16 cellular contexts compared by ENCODE assay signal in the genomic region with DNA sequence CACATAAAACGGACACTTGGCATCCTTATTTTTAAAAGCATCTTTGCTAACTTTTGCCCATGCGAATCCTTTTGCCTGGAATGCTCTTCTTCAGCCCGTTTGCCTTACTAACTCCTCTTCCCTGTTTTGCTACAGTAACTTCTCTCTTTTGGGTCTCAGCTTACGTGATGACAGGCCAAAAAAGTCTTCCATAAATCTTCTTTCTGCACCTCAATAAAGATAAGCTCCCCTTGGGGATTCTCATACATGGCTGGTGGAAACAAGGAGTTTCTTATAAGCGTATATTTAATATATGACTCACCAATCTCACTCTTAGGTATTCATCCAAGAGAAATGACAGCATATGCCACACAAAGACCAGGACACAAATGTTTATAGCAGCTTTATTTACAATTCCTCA.
A peak's percentile ranks its signal among the peaks of the same experiment; 100 is the strongest.
DNase-seq lines count a peak whose midpoint lies in the region; ATAC-seq and TF ChIP-seq lines count a peak whose summit lies in the region.
"Had no signal": no experiment of that assay in that cellular context is flagged by ENCODE, and none has a peak within 500 bp of the region (broad histone marks: within the 10 kb centered on the region; RNA-seq: fewer than 3 reads in every experiment).

No MANE protein-coding gene starts in this region.

- CTCF ChIA-PET in HEK293T (lab: Yijun Ruan, JAX) (interaction anchor here (0.6 kb wide), 1 partner anchor 17 kb away, joined by 4 read pairs; no protein-coding TSS in a partner anchor), PC-3 (lab: Charles Lee) (no interaction called here)

- no peaks in the 10 kb centered on the region for H3K79me2 ChIP-seq in PC-3 (ENCODE audit: low read length)
- no peaks in the 10 kb centered on the region for H3K79me2 ChIP-seq in neural progenitor cell (ENCODE audit: low read depth)

- H4K20me1 ChIP-seq in PC-3 (ENCODE audit: low read length) (no peaks in the 10 kb centered on the region), neural progenitor cell (ENCODE audit: low read depth) (no peaks in the 10 kb centered on the region)

- TF ChIP-seq CTCF in PC-3 (conservative IDR thresholded peaks at IDR 0.05; ENCODE audit: low read depth, low read length), result no peak
- no peak for TF ChIP-seq CTCF in neural progenitor cell (IDR thresholded peaks at IDR 0.05)
- TF ChIP-seq CTCF in brain microvascular endothelial cell (IDR thresholded peaks at IDR 0.05; ENCODE audit: low read depth, low read length, missing control alignments), result no peak

- H3K36me3 Mint-ChIP-seq in neural progenitor cell, result peaks cover 5% of the 10 kb centered on the region
- H3K36me3 Mint-ChIP-seq: CD4-positive, alpha-beta memory T cell had no signal

- H3K27me3 Mint-ChIP-seq in neural progenitor cell (ENCODE audit: insufficient read depth, low read depth), result peaks cover 2% of the 10 kb centered on the region

- H3K27me3 ChIP-seq in PC-3 (ENCODE audit: low read length) (no peaks in the 10 kb centered on the region), neural progenitor cell (no peaks in the 10 kb centered on the region), brain microvascular endothelial cell (replicated peaks) (no peaks in the 10 kb centered on the region)

- H3F3A ChIP-seq in PC-3 (ENCODE audit: low read length, unreplicated experiment) (no peaks in the 10 kb centered on the region), neural progenitor cell (ENCODE audit: low read depth) (no peaks in the 10 kb centered on the region)

- H3K36me3 ChIP-seq in PC-3 (ENCODE audit: low read depth, low read length) (no peaks in the 10 kb centered on the region), neural progenitor cell (no peaks in the 10 kb centered on the region), brain microvascular endothelial cell (replicated peaks) (no peaks in the 10 kb centered on the region)
- H3K36me3 ChIP-seq: HAP-1 had no signal

- ATAC-seq in PC-3 (no peak), GM21423 (IDR thresholded peaks at IDR 0.05; ENCODE audit: unreplicated experiment) (no peak)

- H3K4me3 ChIP-seq in PC-3 (ENCODE audit: low read length), result no peak overlapping the region
- no peak overlapping the region for H3K4me3 ChIP-seq in neural progenitor cell
- H3K4me3 ChIP-seq in brain microvascular endothelial cell (ENCODE audit: low read depth, low read length), result no peak overlapping the region
- H3K4me3 ChIP-seq: HAP-1 had no signal

- H3K27ac Mint-ChIP-seq in neural progenitor cell, result no peak overlapping the region
- H3K27ac Mint-ChIP-seq: CD4-positive, alpha-beta memory T cell had no signal

- no peak overlapping the region for H3K4me3 Mint-ChIP-seq in neural progenitor cell
- H3K4me3 Mint-ChIP-seq: CD4-positive, alpha-beta memory T cell had no signal

- intact Hi-C loops in PC-3 (cut with micrococcal nuclease), result no loop called here

- H3K4me2 ChIP-seq in PC-3 (ENCODE audit: low read length), result no peak overlapping the region
- H3K4me2 ChIP-seq in neural progenitor cell, result no peak overlapping the region

- POLR2A ChIA-PET in HEK293T (lab: Yijun Ruan, JAX), result no interaction called here
- POLR2A ChIA-PET in PC-3 (lab: Charles Lee; ENCODE audit: unreplicated experiment), result no interaction called here

- DNase-seq in COLO829 (ENCODE audit: low spot score) (peak; percentile 39), HEK293T (ENCODE audit: extremely low spot score) (no peak), PC-3 (peak; percentile 50), neural progenitor cell (ENCODE audit: low spot score) (no peak), brain microvascular endothelial cell (no peak)
- no peak for DNase-seq in activated CD4-positive, alpha-beta T cell treated with anti-CD3 and anti-CD28 coated beads for 1 hour
- no peak for DNase-seq in activated naive CD4-positive, alpha-beta T cell treated with Interleukin-2 at 50 U/mL for 16 hours
- DNase-seq: 8988T; C1 segment of cervical spinal cord; Caco-2; CD4-positive, alpha-beta memory T cell; DMS153; DND-41; GOT3 had no signal

- in situ Hi-C loops in brain microvascular endothelial cell (cut with HindIII; ENCODE audit: low pct_ligation_motif_present, low sequenced_read_pairs), result no loop called here

- no peak overlapping the region for H3K9ac ChIP-seq in PC-3 (ENCODE audit: low read length)
- no peak overlapping the region for H3K9ac ChIP-seq in neural progenitor cell

- H2AFZ ChIP-seq in PC-3 (ENCODE audit: low read length) (no peak overlapping the region), neural progenitor cell (replicated peaks) (peak overlapping the region; percentile 9)

- H3K27ac ChIP-seq in PC-3 (ENCODE audit: low read length), result peak overlapping the region; percentile 32; the same call in 1 of the 2 replicates
- no peak overlapping the region for H3K27ac ChIP-seq in neural progenitor cell
- H3K27ac ChIP-seq in brain microvascular endothelial cell, result no peak overlapping the region

- peaks cover 28% of the 10 kb centered on the region for H3K9me3 Mint-ChIP-seq in neural progenitor cell

- BruUV-seq in PC-3 (replicated peaks; lab: Mats Ljungman, UMichigan), result no TSS peak

- H3K9me2 ChIP-seq in PC-3 (replicated peaks; ENCODE audit: low read length), result no peaks in the 10 kb centered on the region

- H3K9me3 ChIP-seq in PC-3 (ENCODE audit: low read length), result no peaks in the 10 kb centered on the region
- H3K9me3 ChIP-seq in neural progenitor cell (ENCODE audit: low read depth), result no peaks in the 10 kb centered on the region
- H3K9me3 ChIP-seq: Caco-2 had no signal

- peaks cover 20% of the 10 kb centered on the region for H3K4me1 Mint-ChIP-seq in neural progenitor cell
- H3K4me1 Mint-ChIP-seq: CD4-positive, alpha-beta memory T cell had no signal

- peaks cover 5% of the 10 kb centered on the region; the same call in 1 of the 2 replicates for H3K4me1 ChIP-seq in PC-3 (ENCODE audit: insufficient read depth, low read length)
- H3K4me1 ChIP-seq in neural progenitor cell, result peaks cover 5% of the 10 kb centered on the region
- H3K4me1 ChIP-seq: Caco-2, HAP-1 had no signal

TF ChIP-seq in HEK293T, 16 proteins besides CTCF, POLR2A, EP300 and RAD21:
- TF ChIP-seq BHLHE40 (IDR thresholded peaks at IDR 0.05; ENCODE audit: borderline replicate concordance) (no peak), PKNOX1 (IDR thresholded peaks at IDR 0.05) (peak; percentile 33; the same call in 1 of the 2 replicates), CTBP1 (IDR thresholded peaks at IDR 0.05; ENCODE audit: borderline replicate concordance) (no peak)

Comparison
In these comparisons a context has a peak if more than half of its experiments do, and no peak if none do; other contexts are left out.
1. DNase-seq: peak in COLO829 (single experiment) and PC-3 (single experiment); none in HEK293T (single experiment), neural progenitor cell (single experiment), activated CD4-positive, alpha-beta T cell treated with anti-CD3 and anti-CD28 coated beads for 1 hour (single experiment), brain microvascular endothelial cell (single experiment) and activated naive CD4-positive, alpha-beta T cell treated with Interleukin-2 at 50 U/mL for 16 hours (single experiment).